13 cellular contexts compared by ENCODE assay signal in the genomic region with DNA sequence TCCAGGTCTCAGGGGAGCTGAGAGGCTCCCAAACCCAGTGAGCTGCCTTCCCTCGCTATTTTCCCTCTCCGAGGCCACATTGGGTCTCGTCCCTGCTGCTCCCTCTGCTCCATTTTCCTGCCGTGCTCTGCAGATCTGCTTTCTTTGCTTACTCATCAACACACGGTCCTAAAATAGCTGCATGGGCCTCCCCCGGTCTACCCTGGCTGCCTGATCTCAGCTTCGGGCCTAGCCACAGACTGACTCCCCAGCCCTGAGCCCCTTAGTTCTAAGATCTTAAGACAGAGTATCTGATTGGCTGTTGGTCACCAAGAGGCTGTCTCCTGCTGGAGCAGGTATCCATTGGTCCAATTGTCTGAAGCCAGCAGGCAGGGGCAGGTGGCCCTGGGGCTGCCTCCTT. TPM values are rescaled to one million over a fixed set of nuclear protein-coding genes. Genes with fewer than 3 reads are reported as not detected.
A peak's percentile ranks its signal among the peaks of the same experiment; 100 is the strongest.
DNase-seq lines count a peak whose midpoint lies in the region; ATAC-seq, FAIRE-seq and TF ChIP-seq lines count a peak whose summit lies in the region.
"Had no signal": no experiment of that assay in that cellular context is flagged by ENCODE, and none has a peak within 500 bp of the region (broad histone marks: within the 10 kb centered on the region; RNA-seq: fewer than 3 reads in every experiment).

No MANE protein-coding gene starts in this region.

- CTCF ChIA-PET in H1 (lab: Charles Lee; ENCODE audit: partially characterized antibody), result interaction anchor here (0.6 to 2.2 kb wide), 13 partner anchors 8 to 467 kb away, joined by 3 to 11 read pairs (median 4); a partner anchor contains a TSS
- CTCF ChIA-PET in CD8-positive, alpha-beta T cell (lab: Charles Lee), result no interaction called here
- CTCF ChIA-PET in RWPE1 (lab: Yijun Ruan, JAX), result no interaction called here

- no peak overlapping the region for H2BK12ac ChIP-seq in H1 (ENCODE audit: low read depth, low read length)

- no peak overlapping the region for H4K8ac ChIP-seq in H1 (ENCODE audit: extremely low read depth, insufficient read depth, low read length)

- POLR2A ChIA-PET in H1 (lab: Charles Lee; ENCODE audit: partially characterized antibody) (interaction anchor here (2.6 kb wide), 1 partner anchor 10 kb away, joined by 6 read pairs; no protein-coding TSS in a partner anchor), RWPE1 (lab: Yijun Ruan, JAX; ENCODE audit: low non-redundant PET) (no interaction called here)
- POLR2A ChIA-PET in CD8-positive, alpha-beta T cell (lab: Charles Lee), result no interaction called here

- H3K79me2 ChIP-seq in H1 (ENCODE audit: control insufficient read depth in 1 of 2, insufficient read depth in 2 of 2, low read length in 2 of 2), result no peaks in the 10 kb centered on the region
- no peaks in the 10 kb centered on the region for H3K79me2 ChIP-seq in parathyroid adenoma

- H2BK120ac ChIP-seq in H1 (replicated peaks; ENCODE audit: low read depth, low read length), result no peak overlapping the region

- no peak overlapping the region for H4K5ac ChIP-seq in H1 (ENCODE audit: insufficient read length, low read depth, low read length)

- no peak for TF ChIP-seq RAD21 in H1 (IDR thresholded peaks at IDR 0.05 in 1 of 2, conservative IDR thresholded peaks at IDR 0.05 in 1 of 2; ENCODE audit: low read depth in 2 of 2, low read length in 2 of 2)

- no peak overlapping the region for H4K91ac ChIP-seq in H1 (replicated peaks; ENCODE audit: insufficient read length, low read length)

- no peaks in the 10 kb centered on the region for H3K4me1 Mint-ChIP-seq in CD8-positive, alpha-beta T cell (ENCODE audit: low read depth)
- H3K4me1 Mint-ChIP-seq: CD4-positive, CD25-positive, alpha-beta regulatory T cell had no signal

- ATAC-seq in GM18861 (IDR thresholded peaks at IDR 0.05; ENCODE audit: unreplicated experiment), result no peak
- ATAC-seq in CD8-positive, alpha-beta T cell, result no peak

- H3K9me3 ChIP-seq in H1 (ENCODE audit: insufficient read depth in 2 of 2, low read depth in 1 of 2, low read length in 1 of 2) (no peaks in the 10 kb centered on the region), parathyroid adenoma (ENCODE audit: control insufficient read depth, low read length) (no peaks in the 10 kb centered on the region)
- no peaks in the 10 kb centered on the region for H3K9me3 ChIP-seq in CD8-positive, alpha-beta T cell (ENCODE audit: low read length)

- no peaks in the 10 kb centered on the region for H4K20me1 ChIP-seq in H1 (replicated peaks in 1 of 2; ENCODE audit: control insufficient read depth in 1 of 2, insufficient read depth in 2 of 2, low read length in 2 of 2)

- no peak overlapping the region for H3K18ac ChIP-seq in H1 (ENCODE audit: extremely low read depth, low read length)

- H3K9ac ChIP-seq in H1 (replicated peaks in 1 of 4; ENCODE audit: extremely low read depth in 1 of 4, low read depth in 3 of 4, low read length in 3 of 4), result no peak overlapping the region
- H3K9ac ChIP-seq in parathyroid adenoma, result no peak overlapping the region

- H3K9me3 Mint-ChIP-seq in CD8-positive, alpha-beta T cell, result no peaks in the 10 kb centered on the region

- DNase-seq in GM10266 (ENCODE audit: extremely low spot score), result peak; percentile 60
- peak; percentile 22 to 78 for DNase-seq in NCI-H524 (lab: John Stamatoyannopoulos, UW)
- no peak for DNase-seq in H1 (ENCODE audit: low read depth in 1 of 2, low spot score in 2 of 2)
- no peak for DNase-seq in CD8-positive, alpha-beta T cell
- DNase-seq in GM19240 (ENCODE audit: insufficient read length, low spot score), result no peak
- no peak for DNase-seq in RWPE1 (ENCODE audit: low spot score)
- DNase-seq: activated CD8-positive, alpha-beta memory T cell treated with anti-CD3 and anti-CD28 coated beads for 24 hours; activated naive CD4-positive, alpha-beta T cell; CD4-positive, CD25-positive, alpha-beta regulatory T cell; T1000 had no signal

- no peak for TF ChIP-seq CTCF in GM10266 (IDR thresholded peaks at IDR 0.05; ENCODE audit: control insufficient read depth, insufficient read depth, low read depth, missing control alignments)
- TF ChIP-seq CTCF in H1 (IDR thresholded peaks at IDR 0.05; ENCODE audit: control extremely low read depth in 1 of 3, insufficient read depth in 1 of 3, low read depth in 1 of 3, low read length in 3 of 3), result no peak
- no peak for TF ChIP-seq CTCF in parathyroid adenoma (IDR thresholded peaks at IDR 0.05)
- TF ChIP-seq CTCF in CD8-positive, alpha-beta T cell (IDR thresholded peaks at IDR 0.05), result no peak
- no peak for TF ChIP-seq CTCF in RWPE1 (conservative IDR thresholded peaks at IDR 0.05; ENCODE audit: low read depth)

- H2AFZ ChIP-seq in H1 (ENCODE audit: low read length) (peak overlapping the region; percentile 28; the same call in 1 of the 2 replicates), parathyroid adenoma (peak overlapping the region; percentile 70)

- H3K56ac ChIP-seq in H1 (replicated peaks; ENCODE audit: insufficient read length, low read depth, low read length), result no peak overlapping the region

- H3K4me2 ChIP-seq in H1 (ENCODE audit: insufficient read depth in 1 of 2, low read depth in 2 of 2, low read length in 2 of 2) (no peak overlapping the region), parathyroid adenoma (ENCODE audit: low read length) (no peak overlapping the region)

- intact Hi-C loops in CD8-positive, alpha-beta T cell (cut with DNase I, micrococcal nuclease), result no loop called here

- H2AK5ac ChIP-seq in H1 (ENCODE audit: low read depth, low read length), result no peak overlapping the region

- no peaks in the 10 kb centered on the region for H3K23me2 ChIP-seq in H1 (ENCODE audit: low read depth, low read length)

- H3K27ac Mint-ChIP-seq in CD8-positive, alpha-beta T cell, result no peak overlapping the region
- H3K27ac Mint-ChIP-seq: CD4-positive, CD25-positive, alpha-beta regulatory T cell had no signal

- no peak for FAIRE-seq in H1 (lab: Jason Lieb, UNC)

- no peak for TF ChIP-seq POLR2A in H1 (IDR thresholded peaks at IDR 0.05; ENCODE audit: control extremely low read depth in 1 of 2, low read depth in 2 of 2, low read length in 2 of 2)

- H3K14ac ChIP-seq in H1 (ENCODE audit: insufficient read length), result no peak overlapping the region

- no peaks in the 10 kb centered on the region for H3K79me1 ChIP-seq in H1 (ENCODE audit: low read depth, low read length)

- no peak overlapping the region for H3K4ac ChIP-seq in H1 (replicated peaks; ENCODE audit: insufficient read length, low read depth, low read length)

- H3K4me3 Mint-ChIP-seq in CD8-positive, alpha-beta T cell, result no peak overlapping the region
- H3K4me3 Mint-ChIP-seq: CD4-positive, CD25-positive, alpha-beta regulatory T cell had no signal

- no peak overlapping the region for H2BK5ac ChIP-seq in H1 (ENCODE audit: low read depth, low read length)

- H3K23ac ChIP-seq in H1 (ENCODE audit: insufficient read length), result no peak overlapping the region

- no peak for TF ChIP-seq EP300 in H1 (IDR thresholded peaks at IDR 0.05; ENCODE audit: borderline replicate concordance in 1 of 2, low read depth in 2 of 2, low read length in 2 of 2)

- H3K4me1 ChIP-seq in H1 (replicated peaks in 1 of 4; ENCODE audit: control insufficient read depth in 3 of 4, insufficient read depth in 4 of 4, low read length in 3 of 4) (peaks cover 0 to 12% (median 0%) of the 10 kb centered on the region in 4 experiments; a peak in 3 of 7 replicates), parathyroid adenoma (no peaks in the 10 kb centered on the region)
- H3K4me1 ChIP-seq in CD8-positive, alpha-beta T cell (ENCODE audit: insufficient read depth, low read length), result no peaks in the 10 kb centered on the region

- H3K36me3 ChIP-seq in H1 (ENCODE audit: control insufficient read depth in 2 of 4, insufficient read depth in 4 of 4, low read length in 3 of 4), result no peaks in the 10 kb centered on the region
- H3K36me3 ChIP-seq in parathyroid adenoma (ENCODE audit: control insufficient read depth, insufficient read depth, low read length), result no peaks in the 10 kb centered on the region
- H3K36me3 ChIP-seq in CD8-positive, alpha-beta T cell (ENCODE audit: insufficient read depth, low read length), result no peaks in the 10 kb centered on the region
- H3K36me3 ChIP-seq: esophagus muscularis mucosa had no signal

- H2BK20ac ChIP-seq in H1 (ENCODE audit: low read length), result no peak overlapping the region

- peaks cover 21% of the 10 kb centered on the region for H3K27me3 Mint-ChIP-seq in CD8-positive, alpha-beta T cell (ENCODE audit: low read depth)

- H3K27me3 ChIP-seq in H1 (replicated peaks in 1 of 4; ENCODE audit: control insufficient read depth in 3 of 4, extremely low read depth in 1 of 4, insufficient read depth in 3 of 4, low read length in 3 of 4), result no peaks in the 10 kb centered on the region; a peak in 1 of 7 replicates
- no peaks in the 10 kb centered on the region for H3K27me3 ChIP-seq in parathyroid adenoma (ENCODE audit: control insufficient read depth, insufficient read depth, low read length)
- H3K27me3 ChIP-seq in CD8-positive, alpha-beta T cell (ENCODE audit: insufficient read depth, low read length), result no peaks in the 10 kb centered on the region

- H3K27ac ChIP-seq in H1 (ENCODE audit: low read depth, low read length) (no peak overlapping the region), parathyroid adenoma (no peak overlapping the region), RWPE1 (no peak overlapping the region)
- no peak overlapping the region for H3K27ac ChIP-seq in CD8-positive, alpha-beta T cell (ENCODE audit: low read depth, low read length)
- H3K27ac ChIP-seq: esophagus muscularis mucosa had no signal

- H3K4me3 ChIP-seq in H1 (ENCODE audit: extremely low read depth in 1 of 4, insufficient read depth in 2 of 4, low read depth in 3 of 4, low read length in 4 of 4) (no peak overlapping the region), parathyroid adenoma (ENCODE audit: low read depth, low read length) (no peak overlapping the region)
- H3K4me3 ChIP-seq in CD8-positive, alpha-beta T cell (ENCODE audit: low read depth, low read length), result no peak overlapping the region
- H3K4me3 ChIP-seq: esophagus muscularis mucosa had no signal

- H3K36me3 Mint-ChIP-seq in CD8-positive, alpha-beta T cell, result no peaks in the 10 kb centered on the region
- H3K36me3 Mint-ChIP-seq: CD4-positive, CD25-positive, alpha-beta regulatory T cell had no signal

- WGBS in H1 (ENCODE audit: extremely low coverage in 1 of 2, insufficient coverage in 1 of 2, insufficient read length in 1 of 2, insufficient replicate concordance in 2 of 2, low coverage in 1 of 2, low lambda C conversion rate in 2 of 2, missing lambda C conversion rate in 1 of 2), 2 experiments, result 86% methylated on average over 7 of the region's 7 CpGs; no CpG with 5 or more reads in 1 of the 2 experiments

- H2BK15ac ChIP-seq in H1 (ENCODE audit: low read length), result 0 out of 2 replicates have a peak overlapping the region, but pooled peaks have one; percentile 49

RNA-seq across cellular contexts. Expression of a gene that starts 53.7 kb away (rescaled TPM):
- 97.6 and 97.7 TPM in 2 replicates for total RNA-seq in H1 (2021; fragmentation: NEBNext Ultra II Directional; extraction: Animal tissue kit (Norgen Biotek cat#: 25700))
- 43.2 and 63.0 TPM in 2 replicates for polyA plus RNA-seq in H1 (2011; rRNA removed)
- 43.8 TPM for polyA plus RNA-seq in H1 (2011; cell fraction: cytosol; rRNA removed)
- 74.6 TPM for polyA plus RNA-seq in H1 (2011; cell fraction: nucleus; rRNA removed)
- 69.0 to 102 TPM (median 89.4 TPM) in 4 replicates for polyA plus RNA-seq in H1 (2012, experiment 1 of 2)
- 73.5 TPM for polyA plus RNA-seq in H1 (2012, experiment 2 of 2)
- polyA plus RNA-seq in H1 (2013, experiment 1 of 2), result 93.0 TPM
- polyA plus RNA-seq in H1 (2013, experiment 2 of 2), result 97.4 TPM
- 104 and 120 TPM in 2 replicates for polyA minus RNA-seq in H1 (2011; rRNA and poly(A)+ RNA removed)
- 68.6 TPM for polyA minus RNA-seq in H1 (2011; cell fraction: cytosol; rRNA and poly(A)+ RNA removed)
- 58.5 TPM for polyA minus RNA-seq in H1 (2011; cell fraction: nucleus; rRNA and poly(A)+ RNA removed)
- total RNA-seq in CD8-positive, alpha-beta T cell, result 1 to 10 TPM; 6.4 to 6.9 TPM

Comparison
In these comparisons a context has a peak if more than half of its experiments do, and no peak if none do; other contexts are left out.
1. DNase-seq: peak in GM10266 (single experiment) and NCI-H524 (2 of 2); none in H1 (0 of 2), CD8-positive, alpha-beta T cell (0 of 7), GM19240 (single experiment) and RWPE1 (single experiment).
2. RNA of a gene that starts 53.7 kb away (total RNA-seq): 97.6 to 97.7 TPM in H1; 6.4 to 6.9 TPM in CD8-positive, alpha-beta T cell; every median in the first group is over 10 times any median in the second.